Comparison of ENCODE assay signal across 16 cellular contexts in the genomic region with DNA sequence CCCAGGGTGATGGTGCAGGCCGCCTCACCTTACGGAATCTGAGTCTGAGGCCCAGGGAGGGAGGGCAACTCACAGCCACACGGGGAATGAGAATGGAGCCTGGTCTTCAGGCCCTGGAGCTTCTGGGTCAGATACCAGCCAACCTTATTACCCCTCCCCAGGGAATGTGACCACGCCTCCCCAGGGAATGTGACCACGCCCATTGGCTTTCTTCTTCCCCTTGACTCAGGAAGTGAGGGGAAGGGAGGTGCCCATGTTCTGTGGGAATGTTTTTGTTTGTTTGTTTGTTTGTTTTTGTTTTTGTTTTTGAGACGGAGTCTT. TPM values are rescaled to one million over a fixed set of nuclear protein-coding genes. Genes with fewer than 3 reads are reported as not detected.
A peak's percentile ranks its signal among the peaks of the same experiment; 100 is the strongest.
DNase-seq lines count a peak whose midpoint lies in the region; ATAC-seq, FAIRE-seq and TF ChIP-seq lines count a peak whose summit lies in the region.
"Had no signal": no experiment of that assay in that cellular context is flagged by ENCODE, and none has a peak within 500 bp of the region (broad histone marks: within the 10 kb centered on the region; RNA-seq: fewer than 3 reads in every experiment).

No MANE protein-coding gene starts in this region.

- H3K4me3 ChIP-seq in NB4 (ENCODE audit: low read depth, low read length) (no peak overlapping the region), H1 (ENCODE audit: extremely low read depth in 1 of 4, insufficient read depth in 2 of 4, low read depth in 3 of 4, low read length in 4 of 4) (no peak overlapping the region), kidney (ENCODE audit: low read length in 2 of 2) (no peak overlapping the region)
- H3K4me3 ChIP-seq: dorsolateral prefrontal cortex, right atrium auricular region had no signal

- 88% methylated on average over 6 of the region's 6 CpGs; no CpG with 5 or more reads in 1 of the 2 experiments for WGBS in H1 (ENCODE audit: extremely low coverage in 1 of 2, insufficient coverage in 1 of 2, insufficient read length in 1 of 2, insufficient replicate concordance in 2 of 2, low coverage in 1 of 2, low lambda C conversion rate in 2 of 2, missing lambda C conversion rate in 1 of 2), 2 experiments

- CTCF ChIA-PET in H1 (lab: Charles Lee; ENCODE audit: partially characterized antibody) = interaction anchor here (0.8 to 6.4 kb wide), 2 partner anchors 21 to 132 kb away, joined by 3 to 37 read pairs; no protein-coding TSS in a partner anchor

- H3K27ac ChIP-seq in H1 (ENCODE audit: low read depth, low read length) = no peak overlapping the region
- H3K27ac ChIP-seq in kidney (ENCODE audit: low read depth in 2 of 2, low read length in 2 of 2) = no peak overlapping the region
- H3K27ac ChIP-seq: dorsolateral prefrontal cortex, right atrium auricular region had no signal

- no peak overlapping the region for H3K56ac ChIP-seq in H1 (replicated peaks; ENCODE audit: insufficient read length, low read depth, low read length)

- no peaks in the 10 kb centered on the region for H3K27me3 ChIP-seq in H1 (replicated peaks in 1 of 4; ENCODE audit: control insufficient read depth in 3 of 4, extremely low read depth in 1 of 4, insufficient read depth in 3 of 4, low read length in 3 of 4)
- H3K27me3 ChIP-seq: dorsolateral prefrontal cortex, right atrium auricular region had no signal

- FAIRE-seq in H1 (lab: Jason Lieb, UNC) = no peak
- FAIRE-seq in kidney (lab: Jason Lieb, UNC) = no peak

- no peak for TF ChIP-seq CTCF in NB4 (IDR thresholded peaks at IDR 0.05; ENCODE audit: low read depth, low read length)
- no peak for TF ChIP-seq CTCF in H1 (IDR thresholded peaks at IDR 0.05; ENCODE audit: control extremely low read depth in 1 of 3, insufficient read depth in 1 of 3, low read depth in 1 of 3, low read length in 3 of 3)
- TF ChIP-seq CTCF in kidney (IDR thresholded peaks at IDR 0.05; ENCODE audit: borderline replicate concordance, extremely low read depth, insufficient read depth) = no peak

- no peaks in the 10 kb centered on the region for H3K79me1 ChIP-seq in H1 (ENCODE audit: low read depth, low read length)

- no peaks in the 10 kb centered on the region for H3K79me2 ChIP-seq in H1 (ENCODE audit: control insufficient read depth in 1 of 2, insufficient read depth in 2 of 2, low read length in 2 of 2)

- H3K23me2 ChIP-seq in H1 (ENCODE audit: low read depth, low read length) = no peaks in the 10 kb centered on the region

- POLR2A ChIA-PET in H1 (lab: Charles Lee; ENCODE audit: partially characterized antibody) = interaction anchor here (1.4 kb wide), 1 partner anchor 21 kb away, joined by 4 read pairs; no protein-coding TSS in a partner anchor

- DNase-seq in Daoy (ENCODE audit: low read depth) (peak; percentile 23), NB4 (ENCODE audit: low read depth) (peak; percentile 36), H1 (ENCODE audit: low read depth in 1 of 2, low spot score in 2 of 2) (peak in 1 of 2 experiments; percentile 59), myocyte (ENCODE audit: low read depth) (peak; percentile 37), HPDE6-E6E7 (ENCODE audit: extremely low spot score) (no peak), kidney (no peak)
- DNase-seq: activated CD4-positive, alpha-beta T cell treated with anti-CD3 and anti-CD28 coated beads for 48 hours; activated CD8-positive, alpha-beta memory T cell treated with anti-CD3 and anti-CD28 coated beads, Interleukin-2, amount 10 ng/mL, durations not matched to agents 7 days and 5 days; NCI-H1694; NCI-H2227 treated with DMSO at 0.1 percent for 48 hours; occipital lobe; stimulated activated naive B cell treated with anti-CD40 and anti-IgM and Interleukin-4, amounts not matched to agents 10 μg/mL and 1 μg/mL and 100 μg/mL, for 72 hours had no signal

- H2BK5ac ChIP-seq in H1 (ENCODE audit: low read depth, low read length) = no peak overlapping the region

- peaks cover 0 to 4% (median 0%) of the 10 kb centered on the region in 4 experiments; a peak in 3 of 7 replicates for H3K4me1 ChIP-seq in H1 (replicated peaks in 1 of 4; ENCODE audit: control insufficient read depth in 3 of 4, insufficient read depth in 4 of 4, low read length in 3 of 4)
- no peaks in the 10 kb centered on the region for H3K4me1 ChIP-seq in kidney (ENCODE audit: control insufficient read depth in 1 of 2, insufficient read depth in 1 of 2, low read depth in 1 of 2, low read length in 2 of 2)
- H3K4me1 ChIP-seq: right atrium auricular region had no signal

- no peak for TF ChIP-seq EP300 in H1 (IDR thresholded peaks at IDR 0.05; ENCODE audit: borderline replicate concordance in 1 of 2, low read depth in 2 of 2, low read length in 2 of 2)

- no peak overlapping the region for H2BK15ac ChIP-seq in H1 (ENCODE audit: low read length)

- peak overlapping the region; percentile 97 for H2AK5ac ChIP-seq in H1 (ENCODE audit: low read depth, low read length)

- no peak overlapping the region for H3K14ac ChIP-seq in H1 (ENCODE audit: insufficient read length)

- peak overlapping the region; percentile 22 for H4K91ac ChIP-seq in H1 (replicated peaks; ENCODE audit: insufficient read length, low read length)

- H2BK20ac ChIP-seq in H1 (ENCODE audit: low read length) = no peak overlapping the region

- no peak overlapping the region for H4K8ac ChIP-seq in H1 (ENCODE audit: extremely low read depth, insufficient read depth, low read length)

- H2BK12ac ChIP-seq in H1 (ENCODE audit: low read depth, low read length) = 0 out of 2 replicates have a peak overlapping the region, but pooled peaks have one; percentile 55

- H3K23ac ChIP-seq in H1 (ENCODE audit: insufficient read length) = no peak overlapping the region

- intact Hi-C loops in kidney (cut with DNase I) = no loop called here

- H3K9me3 ChIP-seq in H1 (ENCODE audit: insufficient read depth in 2 of 2, low read depth in 1 of 2, low read length in 1 of 2) = no peaks in the 10 kb centered on the region
- no peaks in the 10 kb centered on the region for H3K9me3 ChIP-seq in kidney (ENCODE audit: control insufficient read depth in 1 of 2, low read length in 2 of 2)
- H3K9me3 ChIP-seq: right atrium auricular region had no signal

- TF ChIP-seq POLR2A in NB4 (IDR thresholded peaks at IDR 0.05; ENCODE audit: extremely low read depth, insufficient read length) (no peak), H1 (IDR thresholded peaks at IDR 0.05; ENCODE audit: control extremely low read depth in 1 of 2, low read depth in 2 of 2, low read length in 2 of 2) (no peak)

- no peak overlapping the region for H4K5ac ChIP-seq in H1 (ENCODE audit: insufficient read length, low read depth, low read length)

- no peak overlapping the region for H2AFZ ChIP-seq in H1 (ENCODE audit: low read length)

- no peak for TF ChIP-seq RAD21 in H1 (IDR thresholded peaks at IDR 0.05 in 1 of 2, conservative IDR thresholded peaks at IDR 0.05 in 1 of 2; ENCODE audit: low read depth in 2 of 2, low read length in 2 of 2)

- no peaks in the 10 kb centered on the region for H3K36me3 ChIP-seq in H1 (ENCODE audit: control insufficient read depth in 2 of 4, insufficient read depth in 4 of 4, low read length in 3 of 4)
- H3K36me3 ChIP-seq in kidney (ENCODE audit: control insufficient read depth in 1 of 2, insufficient read depth in 2 of 2, low read length in 2 of 2) = no peaks in the 10 kb centered on the region
- H3K36me3 ChIP-seq: right atrium auricular region had no signal

- H3K4me2 ChIP-seq in H1 (ENCODE audit: insufficient read depth in 1 of 2, low read depth in 2 of 2, low read length in 2 of 2) = no peak overlapping the region

- H3K4ac ChIP-seq in H1 (replicated peaks; ENCODE audit: insufficient read length, low read depth, low read length) = no peak overlapping the region

- H4K20me1 ChIP-seq in H1 (replicated peaks in 1 of 2; ENCODE audit: control insufficient read depth in 1 of 2, insufficient read depth in 2 of 2, low read length in 2 of 2) = no peaks in the 10 kb centered on the region

- ATAC-seq in GM21515 (IDR thresholded peaks at IDR 0.05; ENCODE audit: unreplicated experiment) = no peak
- ATAC-seq: activated CD8-positive, alpha-beta memory T cell treated with anti-CD3 and anti-CD28 coated beads, Interleukin-2, amount 10 ng/mL, durations not matched to agents 7 days and 5 days; activated T-helper 17 cell treated with anti-CD3 and anti-CD28 coated beads, Interleukin-2, amount 50 U/mL, for 72 hours; stimulated activated naive B cell treated with anti-CD40 and anti-IgM and Interleukin-4, amounts not matched to agents 10 μg/mL and 1 μg/mL and 100 μg/mL, for 72 hours had no signal

- H3K9ac ChIP-seq in H1 (replicated peaks in 1 of 4; ENCODE audit: extremely low read depth in 1 of 4, low read depth in 3 of 4, low read length in 3 of 4) (no peak overlapping the region), kidney (ENCODE audit: low read length in 2 of 2) (no peak overlapping the region)

- no peak overlapping the region for H2BK120ac ChIP-seq in H1 (replicated peaks; ENCODE audit: low read depth, low read length)

- H3K18ac ChIP-seq in H1 (ENCODE audit: extremely low read depth, low read length) = no peak overlapping the region

TF ChIP-seq in H1, 55 proteins besides CTCF, POLR2A, EP300 and RAD21:
- TF ChIP-seq TEAD4 (IDR thresholded peaks at IDR 0.05; ENCODE audit: low read depth, low read length) = peak; percentile 85
- no peak for TF ChIP-seq CBX5 (IDR thresholded peaks at IDR 0.05; ENCODE audit: low read depth, low read length)

RNA-seq across cellular contexts. Expression of a gene that starts 57.5 kb away (rescaled TPM):
- 67.0 and 83.1 TPM in 2 replicates for total RNA-seq in Daoy (2014; rRNA removed; shearing (Covaris generic))
- 108 and 121 TPM in 2 replicates for total RNA-seq in H1 (2021; fragmentation: NEBNext Ultra II Directional; extraction: Animal tissue kit (Norgen Biotek cat#: 25700))
- polyA plus RNA-seq in H1 (2011; rRNA removed) (122 and 138 TPM in 2 replicates), kidney (ENCODE audit: insufficient read depth, low read depth, low replicate concordance) (17.2 TPM)
- 125 TPM for polyA plus RNA-seq in H1 (2011; cell fraction: cytosol; rRNA removed)
- polyA plus RNA-seq in H1 (2011; cell fraction: nucleus; rRNA removed) = 169 TPM
- polyA plus RNA-seq in H1 (2012, experiment 1 of 2) = 66.5 to 88.5 TPM (median 83.3 TPM) in 4 replicates
- 21.5 TPM for polyA plus RNA-seq in H1 (2012, experiment 2 of 2)
- 74.2 TPM for polyA plus RNA-seq in H1 (2013, experiment 1 of 2)
- polyA plus RNA-seq in H1 (2013, experiment 2 of 2) = 74.1 TPM
- polyA minus RNA-seq in H1 (2011; rRNA and poly(A)+ RNA removed) = 181 and 254 TPM in 2 replicates
- 83.7 TPM for polyA minus RNA-seq in H1 (2011; cell fraction: cytosol; rRNA and poly(A)+ RNA removed)
- 129 TPM for polyA minus RNA-seq in H1 (2011; cell fraction: nucleus; rRNA and poly(A)+ RNA removed)
- total RNA-seq in myocyte (133 and 179 TPM in 2 replicates), kidney (68.6 TPM)
- polyA plus RNA-seq in myocyte (2012) = 86.5 TPM

Comparison
In these comparisons a context has a peak if more than half of its experiments do, and no peak if none do; other contexts are left out.
1. DNase-seq: peak in Daoy (single experiment), NB4 (single experiment) and myocyte (single experiment); none in HPDE6-E6E7 (single experiment) and kidney (single experiment).